Comparison of ENCODE assay signal across 1 cellular context in genomic region chr1:50371749-50372148, GRCh38.
TF ChIP-seq lines count a peak whose summit lies in the region.

No MANE protein-coding gene starts in this region.

TF ChIP-seq in GM23338, 12 proteins besides CTCF, POLR2A, EP300 and RAD21 (continued from another document):
- no peak for TF ChIP-seq REST (IDR thresholded peaks at IDR 0.05; ENCODE audit: unreplicated experiment)
- no peak for TF ChIP-seq POLR2AphosphoS5 (IDR thresholded peaks at IDR 0.05; ENCODE audit: low read depth)
- TF ChIP-seq ZNF114 (CRISPR knock-in tag; IDR thresholded peaks at IDR 0.05), result no peak
- TF ChIP-seq EZH2phosphoT487 (IDR thresholded peaks at IDR 0.05; ENCODE audit: unreplicated experiment), result no peak
- no peak for TF ChIP-seq NANOG (IDR thresholded peaks at IDR 0.05; ENCODE audit: borderline replicate concordance)
- TF ChIP-seq ZNF331 (CRISPR knock-in tag; IDR thresholded peaks at IDR 0.05; ENCODE audit: low read depth), result no peak
- TF ChIP-seq STAT1 (IDR thresholded peaks at IDR 0.05; ENCODE audit: unreplicated experiment), result no peak
- no peak for TF ChIP-seq CREB1 (CRISPR knock-in tag; IDR thresholded peaks at IDR 0.05; ENCODE audit: low read depth)
- TF ChIP-seq JUNB (IDR thresholded peaks at IDR 0.05; ENCODE audit: unreplicated experiment), result no peak
- TF ChIP-seq EZH2 (IDR thresholded peaks at IDR 0.05; ENCODE audit: low read depth, unreplicated experiment), result no peak
- TF ChIP-seq ZNF462 (CRISPR knock-in tag; IDR thresholded peaks at IDR 0.05), result no peak
